Comparison of ENCODE assay signal across 8 cellular contexts in genomic region chr2:197498627-197498936, GRCh38. TPM values are rescaled to one million over a fixed set of nuclear protein-coding genes. Genes with fewer than 3 reads are reported as not detected.
DNase-seq lines count a peak whose midpoint lies in the region; ATAC-seq, FAIRE-seq and TF ChIP-seq lines count a peak whose summit lies in the region.

No MANE protein-coding gene starts in this region.

- peak overlapping the region; percentile 65 for H3K4ac ChIP-seq in IMR-90 (ENCODE audit: low read depth, low read length)

- peak overlapping the region in 1 of 2 experiments; percentile 71; a peak in 3 of 4 replicates for H4K8ac ChIP-seq in IMR-90 (ENCODE audit: low read depth in 2 of 2, low read length in 2 of 2)

- H3K27ac ChIP-seq in A549 = peak overlapping the region; percentile 87 to 99
- H3K27ac ChIP-seq in IMR-90 (ENCODE audit: insufficient read depth, low read length) = peak overlapping the region; percentile 74
- H3K27ac ChIP-seq in caudate nucleus (ENCODE audit: low read depth, low read length) = peak overlapping the region; percentile 100

- no peak overlapping the region for H2AK5ac ChIP-seq in IMR-90 (ENCODE audit: low read depth, low read length)

- no peak for TF ChIP-seq EP300 in A549 (IDR thresholded peaks at IDR 0.05)

- peaks cover 56% of the 10 kb centered on the region for H3K4me1 ChIP-seq in A549
- H3K4me1 ChIP-seq in IMR-90 (ENCODE audit: control insufficient read depth, insufficient read depth, low read length) = 0 out of 2 replicates have a peak, but pooled peaks cover 1% of the 10 kb centered on the region
- peaks cover 9% of the 10 kb centered on the region for H3K4me1 ChIP-seq in mucosa of stomach (ENCODE audit: control insufficient read depth, insufficient read depth, low read length)

- H3K27me3 ChIP-seq in IMR-90 (ENCODE audit: control insufficient read depth, insufficient read depth, low read length) = no peaks in the 10 kb centered on the region
- H3K27me3 ChIP-seq in mucosa of stomach (ENCODE audit: control insufficient read depth, insufficient read depth, low read length) = no peaks in the 10 kb centered on the region

- TF ChIP-seq POLR2A in A549 (IDR thresholded peaks at IDR 0.05; ENCODE audit: low read length) = no peak
- no peak for TF ChIP-seq POLR2A in IMR-90 (IDR thresholded peaks at IDR 0.05; ENCODE audit: low read depth, low read length)

- 0 out of 2 replicates have a peak, but pooled peaks cover 3% of the 10 kb centered on the region for H3K9me1 ChIP-seq in IMR-90 (ENCODE audit: insufficient read depth, low read length)

- H2AFZ ChIP-seq in IMR-90 (replicated peaks; ENCODE audit: low read length, poor library complexity) = peak overlapping the region; percentile 90

- H4K5ac ChIP-seq in IMR-90 (ENCODE audit: low read depth, low read length) = no peak overlapping the region

- ATAC-seq in A549 = no peak
- ATAC-seq in IMR-90 (ENCODE audit: low read depth) = no peak
- no peak for ATAC-seq in GM19467 (IDR thresholded peaks at IDR 0.05; ENCODE audit: unreplicated experiment)

- H2AK9ac ChIP-seq in IMR-90 (replicated peaks; ENCODE audit: low read depth, low read length, poor library complexity) = peak overlapping the region; percentile 78

- H3K4me3 ChIP-seq in A549 = peak overlapping the region; percentile 74
- peak overlapping the region; percentile 74 for H3K4me3 ChIP-seq in IMR-90 (ENCODE audit: insufficient read depth, low read depth, low read length)
- peak overlapping the region; percentile 71 for H3K4me3 ChIP-seq in mucosa of stomach (ENCODE audit: low read length)

- peaks cover 40% of the 10 kb centered on the region for H4K20me1 ChIP-seq in IMR-90 (ENCODE audit: insufficient read depth, low read length)

- H2BK5ac ChIP-seq in IMR-90 (ENCODE audit: low read depth, low read length, poor library complexity, severe bottlenecking) = peak overlapping the region; percentile 16

- BruUV-seq in IMR-90 (replicated peaks; lab: Mats Ljungman, UMichigan) = no TSS peak

- peak overlapping the region; percentile 53; the same call in 1 of the 2 replicates for H3K14ac ChIP-seq in IMR-90 (replicated peaks; ENCODE audit: low read depth, low read length)

- H3K18ac ChIP-seq in IMR-90 (ENCODE audit: low read depth, low read length) = no peak overlapping the region

- H2BK20ac ChIP-seq in IMR-90 (ENCODE audit: low read depth, low read length) = no peak overlapping the region

- no peak overlapping the region for H2BK15ac ChIP-seq in IMR-90 (ENCODE audit: low read depth, low read length)

- H3K56ac ChIP-seq in IMR-90 (ENCODE audit: extremely low read depth, insufficient read depth, low read length) = peak overlapping the region; percentile 50; the same call in 1 of the 2 replicates

- TF ChIP-seq CTCF in A549 (IDR thresholded peaks at IDR 0.05) (no peak), IMR-90 (conservative IDR thresholded peaks at IDR 0.05; ENCODE audit: low read depth, low read length) (no peak)

- H3K9me3 ChIP-seq in A549 = no peaks in the 10 kb centered on the region
- H3K9me3 ChIP-seq in IMR-90 (ENCODE audit: control insufficient read depth, insufficient read depth, low read length) = no peaks in the 10 kb centered on the region
- H3K9me3 ChIP-seq in mucosa of stomach (ENCODE audit: control insufficient read depth, low read length) = no peaks in the 10 kb centered on the region

- in situ Hi-C loops in IMR-90 (cut with MboI; ENCODE audit: low sequenced_read_pairs) = loop anchor here (5.0 kb wide), 1 partner anchor 81 kb away; no protein-coding TSS in a partner anchor

- FAIRE-seq in A549 (lab: Jason Lieb, UNC) = no peak

- peak overlapping the region; percentile 82 for H3K9ac ChIP-seq in IMR-90 (ENCODE audit: low read depth, low read length)
- H3K9ac ChIP-seq in mucosa of stomach (ENCODE audit: low read length) = peak overlapping the region; percentile 69

- no peak overlapping the region for H4K91ac ChIP-seq in IMR-90 (ENCODE audit: insufficient read depth, low read depth, low read length)

- CTCF ChIA-PET in A549 (lab: Yijun Ruan, JAX) = no interaction called here
- CTCF ChIA-PET in IMR-90 (lab: Yijun Ruan, JAX) = no interaction called here

- under 1% methylated on average over 10 of the region's 10 CpGs for WGBS in A549 (ENCODE audit: missing lambda C conversion rate)
- 2% methylated on average over 7 of the region's 10 CpGs; no CpG with 5 or more reads in 1 of the 2 experiments for WGBS in IMR-90 (ENCODE audit: extremely low coverage in 2 of 2, insufficient read length in 1 of 2), 2 experiments

- H3K23ac ChIP-seq in IMR-90 (ENCODE audit: low read depth, low read length) = peak overlapping the region; percentile 88

- DNase-seq in A549 (ENCODE audit: low read depth in 1 of 2, low spot score in 1 of 2) (no peak), IMR-90 (no peak), caudate nucleus (lab: John Stamatoyannopoulos, UW) (no peak), NCI-H146 (lab: John Stamatoyannopoulos, UW) (no peak), NCI-H2227 (lab: John Stamatoyannopoulos, UW; ENCODE audit: unreplicated experiment) (no peak)
- no peak for DNase-seq in stimulated activated CD8-positive, alpha-beta memory T cell treated with anti-CD3 and anti-CD28 coated beads, Interleukin-4, amount 100 ng/mL, for 48 hours

- intact Hi-C loops in IMR-90 (cut with micrococcal nuclease) = loop anchor here (5.0 kb wide), 1 partner anchor 41 kb away; no protein-coding TSS in a partner anchor

- POLR2A ChIA-PET in A549 (lab: Yijun Ruan, JAX) (interaction anchor here (0.6 to 3.7 kb wide), 5 partner anchors 9 to 64 kb away, joined by 3 to 33 read pairs (median 18); partner anchors contain the start of genes COQ10B, MOB4 and SF3B1), IMR-90 (lab: Charles Lee; ENCODE audit: unreplicated experiment) (no interaction called here)

- dilution Hi-C loops in IMR-90 (cut with HindIII; ENCODE audit: low sequenced_read_pairs, unreplicated experiment) = no loop called here

- H2BK120ac ChIP-seq in IMR-90 (ENCODE audit: low read depth, low read length) = no peak overlapping the region

- TF ChIP-seq RAD21 in A549 (conservative IDR thresholded peaks at IDR 0.05 in 1 of 2, IDR thresholded peaks at IDR 0.05 in 1 of 2) = no peak
- no peak for TF ChIP-seq RAD21 in IMR-90 (IDR thresholded peaks at IDR 0.05; ENCODE audit: low read length)

- peaks cover 18 to 41% of the 10 kb centered on the region in 2 experiments for H3K79me1 ChIP-seq in IMR-90 (ENCODE audit: low read depth in 1 of 2, low read length in 2 of 2)

- H3K36me3 ChIP-seq in IMR-90 (ENCODE audit: control insufficient read depth, insufficient read depth, low read length) (peaks cover 15% of the 10 kb centered on the region), mucosa of stomach (ENCODE audit: control insufficient read depth, insufficient read depth, low read length) (no peaks in the 10 kb centered on the region)

- H3K4me2 ChIP-seq in A549 (peak overlapping the region; percentile 97), IMR-90 (ENCODE audit: low read depth, low read length) (peak overlapping the region; percentile 98)

TF ChIP-seq in A549, 52 proteins besides CTCF, POLR2A, EP300 and RAD21 (continues in another document):
- TF ChIP-seq KDM5A (IDR thresholded peaks at IDR 0.05) (no peak), FOXS1 (CRISPR knock-in tag; IDR thresholded peaks at IDR 0.05) (no peak)

TF ChIP-seq in IMR-90, 13 proteins besides CTCF, POLR2A, EP300 and RAD21 (continues in another document):
- TF ChIP-seq RFX5 (IDR thresholded peaks at IDR 0.05; ENCODE audit: low read depth, low read length) (no peak), NFE2L2 (IDR thresholded peaks at IDR 0.05; ENCODE audit: low read depth, low read length) (no peak), CHD1 (IDR thresholded peaks at IDR 0.05; ENCODE audit: low read depth, low read length) (no peak)

RNA-seq across cellular contexts. Expression of gene HSPD1, which starts 1.1 kb away (rescaled TPM):
- 767 and 790 TPM in 2 replicates for polyA plus RNA-seq in A549 (2011; rRNA removed)
- polyA plus RNA-seq in A549 (2012; cell fraction: cytosol; rRNA removed) = 369 and 389 TPM in 2 replicates
- 233 and 254 TPM in 2 replicates for polyA plus RNA-seq in A549 (2012; cell fraction: nucleus; rRNA removed)
- 833 to 1,004 TPM (median 882 TPM) in 3 replicates for polyA plus RNA-seq in A549 (2017; fragmentation: RNase III; extraction: RNeasy Plus Mini Kit Qiagen cat#74134 plus additional on column Dnase treatment)
- 315 and 357 TPM in 2 replicates for polyA minus RNA-seq in A549 (2011; rRNA and poly(A)+ RNA removed)
- total RNA-seq in IMR-90 (2012; rRNA removed) = 171 and 374 TPM in 2 replicates
- polyA plus RNA-seq in IMR-90 (2012; rRNA removed) = 147 and 171 TPM in 2 replicates
- polyA plus RNA-seq in IMR-90 (2012; cell fraction: cytosol; rRNA removed) = 45.0 and 57.1 TPM in 2 replicates
- polyA plus RNA-seq in IMR-90 (2012; cell fraction: nucleus; rRNA removed; ENCODE audit: low replicate concordance) = 32.5 and 93.3 TPM in 2 replicates

RNA-seq across cellular contexts. Expression of gene HSPE1, which starts 1.6 kb away (rescaled TPM):
- polyA plus RNA-seq in A549 (2011; rRNA removed) (286 and 468 TPM in 2 replicates), A549 (2017; fragmentation: RNase III; extraction: RNeasy Plus Mini Kit Qiagen cat#74134 plus additional on column Dnase treatment) (1,189 to 1,457 TPM (median 1,198 TPM) in 3 replicates), IMR-90 (2012; rRNA removed) (93.6 and 106 TPM in 2 replicates)
- 301 and 505 TPM in 2 replicates for polyA plus RNA-seq in A549 (2012; cell fraction: cytosol; rRNA removed)
- polyA plus RNA-seq in A549 (2012; cell fraction: nucleus; rRNA removed) = 52.2 and 83.9 TPM in 2 replicates
- 27.4 and 28.4 TPM in 2 replicates for polyA minus RNA-seq in A549 (2011; rRNA and poly(A)+ RNA removed)
- total RNA-seq in IMR-90 (2012; rRNA removed) = 13.3 and 60.3 TPM in 2 replicates
- polyA plus RNA-seq in IMR-90 (2012; cell fraction: cytosol; rRNA removed) = 15.7 and 19.2 TPM in 2 replicates
- 9.3 and 26.8 TPM in 2 replicates for polyA plus RNA-seq in IMR-90 (2012; cell fraction: nucleus; rRNA removed; ENCODE audit: low replicate concordance)

RNA-seq across cellular contexts. Expression of gene MOB4, which starts 17.3 kb away (rescaled TPM):
- polyA plus RNA-seq in A549 (2011; rRNA removed) (44.2 and 74.7 TPM in 2 replicates), A549 (2017; fragmentation: RNase III; extraction: RNeasy Plus Mini Kit Qiagen cat#74134 plus additional on column Dnase treatment) (57.5 to 64.3 TPM (median 58.1 TPM) in 3 replicates), IMR-90 (2012; rRNA removed) (29.3 and 36.0 TPM in 2 replicates)
- polyA plus RNA-seq in A549 (2012; cell fraction: cytosol; rRNA removed) = 22.4 and 23.9 TPM in 2 replicates
- 5.5 and 8.8 TPM in 2 replicates for polyA plus RNA-seq in A549 (2012; cell fraction: nucleus; rRNA removed)
- polyA minus RNA-seq in A549 (2011; rRNA and poly(A)+ RNA removed) = 7.3 and 9.9 TPM in 2 replicates
- 34.8 and 69.4 TPM in 2 replicates for total RNA-seq in IMR-90 (2012; rRNA removed)
- polyA plus RNA-seq in IMR-90 (2012; cell fraction: cytosol; rRNA removed) = 5.9 and 7.6 TPM in 2 replicates
- polyA plus RNA-seq in IMR-90 (2012; cell fraction: nucleus; rRNA removed; ENCODE audit: low replicate concordance) = 1.5 and 8.2 TPM in 2 replicates

RNA-seq across cellular contexts. Expression of gene COQ10B, which starts 45.2 kb away (rescaled TPM):
- polyA plus RNA-seq in A549 (2011; rRNA removed) (6.1 and 11.2 TPM in 2 replicates), A549 (2017; fragmentation: RNase III; extraction: RNeasy Plus Mini Kit Qiagen cat#74134 plus additional on column Dnase treatment) (22.9 to 25.1 TPM (median 24.3 TPM) in 3 replicates), IMR-90 (2012; rRNA removed) (6.3 and 9.5 TPM in 2 replicates)
- 2.1 and 2.8 TPM in 2 replicates for polyA plus RNA-seq in A549 (2012; cell fraction: cytosol; rRNA removed)
- 0.76 and 1.9 TPM in 2 replicates for polyA plus RNA-seq in A549 (2012; cell fraction: nucleus; rRNA removed)
- polyA minus RNA-seq in A549 (2011; rRNA and poly(A)+ RNA removed) = 6.6 and 10.3 TPM in 2 replicates
- total RNA-seq in IMR-90 (2012; rRNA removed) = 28.7 and 64.2 TPM in 2 replicates
- polyA plus RNA-seq in IMR-90 (2012; cell fraction: cytosol; rRNA removed) = 1.6 and 2.8 TPM in 2 replicates
- polyA plus RNA-seq in IMR-90 (2012; cell fraction: nucleus; rRNA removed; ENCODE audit: low replicate concordance) = 0.81 and 4.0 TPM in 2 replicates
